1 cellular context compared by ENCODE assay signal in the genomic region with DNA sequence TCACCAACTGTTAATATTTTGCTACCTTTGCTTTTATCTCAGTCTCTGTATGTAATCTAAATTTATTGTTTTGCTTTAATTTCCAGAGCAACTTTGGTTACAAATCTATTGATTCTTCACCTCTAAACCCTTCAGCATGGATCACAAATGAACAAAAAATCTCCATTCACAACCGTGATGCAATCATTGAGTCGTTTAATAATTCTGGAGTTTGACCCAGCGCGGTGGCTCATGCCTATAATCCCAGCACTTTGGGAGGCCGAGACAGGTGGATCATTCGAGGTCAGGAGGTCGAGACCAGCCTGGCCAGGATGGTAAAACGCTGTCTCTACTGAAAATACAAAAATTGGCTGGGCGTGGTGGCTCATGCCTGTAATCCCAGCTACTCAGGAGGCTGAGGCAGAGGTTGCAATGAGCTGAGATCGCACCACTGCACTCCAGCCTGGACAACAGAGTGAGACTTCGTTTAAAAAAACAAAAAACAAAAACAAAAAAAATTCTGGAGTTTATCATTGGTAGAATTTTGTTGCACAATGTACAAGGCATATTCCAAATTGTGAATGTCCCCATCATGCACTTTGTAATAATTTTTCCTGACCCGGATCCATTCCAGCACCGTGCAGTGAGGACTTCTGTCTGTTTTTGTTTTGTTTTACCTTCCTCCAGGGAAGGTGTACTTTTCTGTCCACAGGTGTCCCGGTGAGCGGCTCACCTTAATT.
TF ChIP-seq lines count a peak whose summit lies in the region.

No MANE protein-coding gene starts in this region.

TF ChIP-seq in A549, 52 proteins besides CTCF, POLR2A, EP300 and RAD21 (continued from another document):
- TF ChIP-seq, protein P1, sequence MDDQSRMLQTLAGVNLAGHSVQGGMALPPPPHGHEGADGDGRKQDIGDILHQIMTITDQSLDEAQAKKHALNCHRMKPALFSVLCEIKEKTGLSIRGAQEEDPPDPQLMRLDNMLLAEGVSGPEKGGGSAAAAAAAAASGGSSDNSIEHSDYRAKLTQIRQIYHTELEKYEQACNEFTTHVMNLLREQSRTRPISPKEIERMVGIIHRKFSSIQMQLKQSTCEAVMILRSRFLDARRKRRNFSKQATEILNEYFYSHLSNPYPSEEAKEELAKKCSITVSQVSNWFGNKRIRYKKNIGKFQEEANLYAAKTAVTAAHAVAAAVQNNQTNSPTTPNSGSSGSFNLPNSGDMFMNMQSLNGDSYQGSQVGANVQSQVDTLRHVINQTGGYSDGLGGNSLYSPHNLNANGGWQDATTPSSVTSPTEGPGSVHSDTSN (IDR thresholded peaks at IDR 0.05) = no peak
- TF ChIP-seq HOXB13 (CRISPR knock-in tag; IDR thresholded peaks at IDR 0.05; ENCODE audit: low read depth) (no peak), FOSL2 (IDR thresholded peaks at IDR 0.05) (no peak), FOSL2 (CRISPR knock-in tag; IDR thresholded peaks at IDR 0.05) (no peak), NFE2L2 (conservative IDR thresholded peaks at IDR 0.05; ENCODE audit: low read length) (no peak), RFX5 (IDR thresholded peaks at IDR 0.05) (no peak), NR3C1 (IDR thresholded peaks at IDR 0.05) (no peak), NPAS2 (CRISPR knock-in tag; IDR thresholded peaks at IDR 0.05; ENCODE audit: borderline replicate concordance) (no peak), KDM1A (IDR thresholded peaks at IDR 0.05; ENCODE audit: low read depth) (no peak), FOSB (CRISPR knock-in tag; IDR thresholded peaks at IDR 0.05) (no peak), CHD4 (IDR thresholded peaks at IDR 0.05; ENCODE audit: borderline replicate concordance) (no peak), TFCP2L1 (CRISPR knock-in tag; IDR thresholded peaks at IDR 0.05) (no peak)
- TF ChIP-seq, protein P2, sequence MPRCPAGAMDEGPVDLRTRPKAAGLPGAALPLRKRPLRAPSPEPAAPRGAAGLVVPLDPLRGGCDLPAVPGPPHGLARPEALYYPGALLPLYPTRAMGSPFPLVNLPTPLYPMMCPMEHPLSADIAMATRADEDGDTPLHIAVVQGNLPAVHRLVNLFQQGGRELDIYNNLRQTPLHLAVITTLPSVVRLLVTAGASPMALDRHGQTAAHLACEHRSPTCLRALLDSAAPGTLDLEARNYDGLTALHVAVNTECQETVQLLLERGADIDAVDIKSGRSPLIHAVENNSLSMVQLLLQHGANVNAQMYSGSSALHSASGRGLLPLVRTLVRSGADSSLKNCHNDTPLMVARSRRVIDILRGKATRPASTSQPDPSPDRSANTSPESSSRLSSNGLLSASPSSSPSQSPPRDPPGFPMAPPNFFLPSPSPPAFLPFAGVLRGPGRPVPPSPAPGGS (IDR thresholded peaks at IDR 0.05) = no peak
TF ChIP-seq in A549: peak in this region for 0.
